Comparison of ENCODE assay signal across 14 cellular contexts in genomic region chr1:79323240-79324025, GRCh38.
A peak's percentile ranks its signal among the peaks of the same experiment; 100 is the strongest.
DNase-seq lines count a peak whose midpoint lies in the region; ATAC-seq and TF ChIP-seq lines count a peak whose summit lies in the region.
"Had no signal": no experiment of that assay in that cellular context is flagged by ENCODE, and none has a peak within 500 bp of the region (broad histone marks: within the 10 kb centered on the region; RNA-seq: fewer than 3 reads in every experiment).

No MANE protein-coding gene starts in this region.

- BruUV-seq in HCT116 (replicated peaks; lab: Mats Ljungman, UMichigan), result no TSS peak

- H3K9me3 ChIP-seq in HCT116 (ENCODE audit: control insufficient read depth in 1 of 2, insufficient read depth in 1 of 2, low read depth in 1 of 2, low read length in 2 of 2) (0 out of 4 replicates have a peak, but pooled peaks cover 0 to 3% of the 10 kb centered on the region in 2 experiments), skeletal muscle satellite cell (replicated peaks; ENCODE audit: low read length) (no peaks in the 10 kb centered on the region)

- H3K9me2 ChIP-seq in HCT116 (ENCODE audit: insufficient read depth), result no peaks in the 10 kb centered on the region

- H3K4me2 ChIP-seq in HCT116 (ENCODE audit: low read length) (peak overlapping the region; percentile 16; the same call in 1 of the 2 replicates), skeletal muscle satellite cell (ENCODE audit: low read length) (peak overlapping the region; percentile 51)

- H3K4me1 ChIP-seq in HCT116 (ENCODE audit: control insufficient read depth in 1 of 2, insufficient read depth in 2 of 2, low read length in 2 of 2), result peaks cover 0 to 10% of the 10 kb centered on the region in 2 experiments; a peak in 1 of 4 replicates
- H3K4me1 ChIP-seq in skeletal muscle satellite cell (ENCODE audit: control insufficient read depth, insufficient read depth, low read length), result peaks cover 16% of the 10 kb centered on the region

- CTCF ChIA-PET in HCT116 (lab: Charles Lee), result no interaction called here

- TF ChIP-seq POLR2A in HCT116 (IDR thresholded peaks at IDR 0.05; ENCODE audit: borderline replicate concordance, extremely low read depth, insufficient read depth, insufficient read length), result no peak

- POLR2A ChIA-PET in HCT116 (lab: Charles Lee), result no interaction called here

- no peak for TF ChIP-seq CTCF in HCT116 (IDR thresholded peaks at IDR 0.05 in 2 of 3, conservative IDR thresholded peaks at IDR 0.05 in 1 of 3; ENCODE audit: borderline replicate concordance in 1 of 3, insufficient read depth in 1 of 3, low read depth in 2 of 3, low read length in 2 of 3)

- TF ChIP-seq RAD21 in HCT116 (IDR thresholded peaks at IDR 0.05; ENCODE audit: low read depth), result no peak

- no peak overlapping the region for H3K27ac ChIP-seq in HCT116 (ENCODE audit: low read depth, low read length)

- H3K9ac ChIP-seq in HCT116 (ENCODE audit: low read length) (no peak overlapping the region), skeletal muscle satellite cell (ENCODE audit: low read depth, low read length) (peak overlapping the region; percentile 8)

- H2AFZ ChIP-seq in HCT116 (ENCODE audit: low read depth, low read length, poor library complexity, severe bottlenecking), result no peak overlapping the region

- intact Hi-C loops in HCT116 (cut with micrococcal nuclease), result no loop called here

- RAD21 ChIA-PET in HCT116 (lab: Charles Lee; ENCODE audit: low non-redundant PET in 1 of 2, low total read pairs in 2 of 2, uncharacterized antibody in 2 of 2, unreplicated experiment in 2 of 2), result no interaction called here

- H3K36me3 ChIP-seq in HCT116 (ENCODE audit: control insufficient read depth in 1 of 2, insufficient read depth in 2 of 2, low read length in 2 of 2) (no peaks in the 10 kb centered on the region), skeletal muscle satellite cell (ENCODE audit: insufficient read depth, low read length) (no peaks in the 10 kb centered on the region)

- ATAC-seq in HCT116 (no peak; the same call in 1 of the 2 replicates), HG03439 (IDR thresholded peaks at IDR 0.05; ENCODE audit: unreplicated experiment) (no peak), GM19023 (IDR thresholded peaks at IDR 0.05; ENCODE audit: unreplicated experiment) (no peak)

- H3K27me3 ChIP-seq in HCT116 (ENCODE audit: insufficient read depth, low read length) (no peaks in the 10 kb centered on the region), skeletal muscle satellite cell (ENCODE audit: control insufficient read depth, insufficient read depth, low read length) (no peaks in the 10 kb centered on the region)

- DNase-seq in HCT116 (ENCODE audit: low read depth, low spot score) (peak; percentile 12), RKO (ENCODE audit: low spot score) (peak; percentile 87), fibroblast of peridontal ligament (ENCODE audit: extremely low read depth) (peak; percentile 100), NCI-H2107 treated with DMSO at 0.1 percent for 48 hours (lab: John Stamatoyannopoulos, UW; ENCODE audit: unreplicated experiment) (no peak), mesenteric fat pad (ENCODE audit: low spot score) (no peak)
- DNase-seq: activated T-cell treated with anti-CD3 and anti-CD28 coated beads, Interleukin-2, amount 50 U/mL, for 24 hours; cortex of kidney; immature natural killer cell; NCI-H2029; retina; T-helper 2 cell had no signal

- H3K79me2 ChIP-seq in HCT116 (ENCODE audit: insufficient read depth, low read length), result no peaks in the 10 kb centered on the region

- H4K20me1 ChIP-seq in HCT116 (ENCODE audit: insufficient read depth), result no peaks in the 10 kb centered on the region

- H3K4me3 ChIP-seq in HCT116 (replicated peaks in 1 of 2; ENCODE audit: low read depth in 1 of 2, low read length in 2 of 2), result no peak overlapping the region
- no peak overlapping the region for H3K4me3 ChIP-seq in skeletal muscle satellite cell (ENCODE audit: low read length)

TF ChIP-seq in HCT116, 20 proteins besides CTCF, POLR2A, EP300 and RAD21:
- TF ChIP-seq FOSL1 (IDR thresholded peaks at IDR 0.05; ENCODE audit: low read depth), result peak; percentile 48
- 0 out of 2 replicates have a peak, but pooled peaks have one; percentile 22 for TF ChIP-seq SP1 (IDR thresholded peaks at IDR 0.05; ENCODE audit: low read depth)
- TF ChIP-seq CEBPB (IDR thresholded peaks at IDR 0.05; ENCODE audit: low read depth), result peak; percentile 91
- TF ChIP-seq CBX3 (IDR thresholded peaks at IDR 0.05; ENCODE audit: low read depth), result no peak

Comparison
In these comparisons a context has a peak if more than half of its experiments do, and no peak if none do; other contexts are left out.
1. DNase-seq: peak in HCT116 (single experiment), RKO (single experiment) and fibroblast of peridontal ligament (single experiment); none in NCI-H2107 treated with DMSO at 0.1 percent for 48 hours (single experiment) and mesenteric fat pad (single experiment).